In the genomic region with DNA sequence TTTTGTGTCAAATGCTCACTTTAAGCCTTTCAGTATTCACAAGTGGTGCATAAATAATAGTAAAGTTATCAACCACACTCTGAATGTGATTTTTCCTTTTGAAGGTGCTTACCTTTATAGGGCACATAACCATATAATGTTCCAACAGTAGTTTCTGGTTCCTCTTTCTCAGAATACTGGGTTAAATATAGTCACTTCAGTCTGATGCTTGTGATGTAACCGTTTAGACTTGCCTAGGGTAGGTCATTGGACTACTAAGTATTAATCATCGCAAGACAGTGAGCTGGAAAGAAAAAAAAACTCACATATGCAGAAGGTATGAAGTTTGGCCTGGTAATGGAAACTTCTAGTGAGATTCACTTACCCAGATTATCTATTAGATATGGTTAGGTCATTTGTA, we compare ENCODE assay signal across 8 cellular contexts. TPM values are rescaled to one million over a fixed set of nuclear protein-coding genes. Genes with fewer than 3 reads are reported as not detected.
DNase-seq lines count a peak whose midpoint lies in the region; ATAC-seq and TF ChIP-seq lines count a peak whose summit lies in the region.

No MANE protein-coding gene starts in this region.

- peak overlapping the region; percentile 45 for H3K4me3 Mint-ChIP-seq in activated CD8-positive, alpha-beta T cell treated with anti-CD3 and anti-CD28 coated beads for 36 hours
- no peak overlapping the region for H3K4me3 Mint-ChIP-seq in activated CD8-positive, alpha-beta T cell treated with anti-CD3 and anti-CD28 coated beads, Interleukin-2, amount 10 ng/mL, durations not matched to agents 7 days and 5 days
- H3K4me3 Mint-ChIP-seq in nephron: peak overlapping the region in 2 of 3 experiments; percentile 30 to 54
- H3K4me3 Mint-ChIP-seq in CD8-positive, alpha-beta memory T cell: peak overlapping the region in 2 of 7 donors; percentile 23 to 75

- POLR2A ChIA-PET in activated CD8-positive, alpha-beta T cell treated with anti-CD3 and anti-CD28 coated beads for 36 hours (lab: Charles Lee): interaction anchor here (0.9 kb wide), 1 partner anchor 20 kb away, joined by 3 read pairs; no protein-coding TSS in a partner anchor
- POLR2A ChIA-PET in activated CD8-positive, alpha-beta T cell treated with anti-CD3 and anti-CD28 coated beads, Interleukin-2, amount 10 ng/mL, durations not matched to agents 7 days and 5 days (lab: Charles Lee): no interaction called here
- POLR2A ChIA-PET in CD8-positive, alpha-beta memory T cell (lab: Charles Lee): interaction anchor here (0.8 kb wide), 1 partner anchor 22 kb away, joined by 4 read pairs; no protein-coding TSS in a partner anchor

- no peaks in the 10 kb centered on the region for H3K9me3 Mint-ChIP-seq in activated CD8-positive, alpha-beta T cell treated with anti-CD3 and anti-CD28 coated beads for 36 hours
- no peaks in the 10 kb centered on the region for H3K9me3 Mint-ChIP-seq in activated CD8-positive, alpha-beta T cell treated with anti-CD3 and anti-CD28 coated beads, Interleukin-2, amount 10 ng/mL, durations not matched to agents 7 days and 5 days (ENCODE audit: insufficient read depth)
- H3K9me3 Mint-ChIP-seq in nephron: no peaks in the 10 kb centered on the region
- H3K9me3 Mint-ChIP-seq in CD8-positive, alpha-beta memory T cell: no peaks in the 10 kb centered on the region

- peak; percentile 25 for ATAC-seq in activated CD8-positive, alpha-beta T cell treated with anti-CD3 and anti-CD28 coated beads for 36 hours
- no peak for ATAC-seq in activated CD8-positive, alpha-beta T cell treated with anti-CD3 and anti-CD28 coated beads, Interleukin-2, amount 10 ng/mL, durations not matched to agents 7 days and 5 days
- ATAC-seq in HG02885 (IDR thresholded peaks at IDR 0.05; ENCODE audit: poor library complexity, unreplicated experiment): peak; percentile 66

- peaks cover 7% of the 10 kb centered on the region for H3K27me3 Mint-ChIP-seq in activated CD8-positive, alpha-beta T cell treated with anti-CD3 and anti-CD28 coated beads for 36 hours
- H3K27me3 Mint-ChIP-seq in activated CD8-positive, alpha-beta T cell treated with anti-CD3 and anti-CD28 coated beads, Interleukin-2, amount 10 ng/mL, durations not matched to agents 7 days and 5 days (ENCODE audit: low read depth): peaks cover 13% of the 10 kb centered on the region
- peaks cover 28% of the 10 kb centered on the region for H3K27me3 Mint-ChIP-seq in nephron (ENCODE audit: low read depth)
- H3K27me3 Mint-ChIP-seq in CD8-positive, alpha-beta memory T cell: peaks cover 5 to 17% of the 10 kb centered on the region in 2 donors

- peaks cover 15% of the 10 kb centered on the region for H3K4me1 ChIP-seq in CD8-positive, alpha-beta memory T cell (ENCODE audit: insufficient read depth, low read length)

- no peak for TF ChIP-seq CTCF in activated CD8-positive, alpha-beta T cell treated with anti-CD3 and anti-CD28 coated beads for 36 hours (IDR thresholded peaks at IDR 0.05)
- TF ChIP-seq CTCF in nephron (IDR thresholded peaks at IDR 0.05; ENCODE audit: unreplicated experiment in 3 of 3): no peak

- intact Hi-C loops in activated CD8-positive, alpha-beta T cell treated with anti-CD3 and anti-CD28 coated beads for 36 hours (cut with micrococcal nuclease): no loop called here

- H3K36me3 Mint-ChIP-seq in activated CD8-positive, alpha-beta T cell treated with anti-CD3 and anti-CD28 coated beads for 36 hours (ENCODE audit: low read depth): peaks cover 29% of the 10 kb centered on the region
- peaks cover 25% of the 10 kb centered on the region for H3K36me3 Mint-ChIP-seq in activated CD8-positive, alpha-beta T cell treated with anti-CD3 and anti-CD28 coated beads, Interleukin-2, amount 10 ng/mL, durations not matched to agents 7 days and 5 days (ENCODE audit: low read depth)
- H3K36me3 Mint-ChIP-seq in nephron (ENCODE audit: low read depth): peaks cover 4% of the 10 kb centered on the region
- H3K36me3 Mint-ChIP-seq in CD8-positive, alpha-beta memory T cell: peaks cover 12 to 31% (median 16%) of the 10 kb centered on the region in 3 donors

- no peaks in the 10 kb centered on the region for H3K27me3 ChIP-seq in CD8-positive, alpha-beta memory T cell (ENCODE audit: insufficient read depth, low read length, poor library complexity, severe bottlenecking)

- no peak for DNase-seq in activated CD8-positive, alpha-beta T cell treated with anti-CD3 and anti-CD28 coated beads for 36 hours
- DNase-seq in activated CD8-positive, alpha-beta T cell treated with anti-CD3 and anti-CD28 coated beads, Interleukin-2, amount 10 ng/mL, durations not matched to agents 7 days and 5 days: no peak
- DNase-seq in OCI-M1 (lab: John Stamatoyannopoulos, UW) (peak; percentile 81), DMS53 (lab: John Stamatoyannopoulos, UW) (no peak), NCI-H1694 (lab: John Stamatoyannopoulos, UW) (no peak)
- DNase-seq in CD8-positive, alpha-beta memory T cell: no peak

- CTCF ChIA-PET in activated CD8-positive, alpha-beta T cell treated with anti-CD3 and anti-CD28 coated beads for 36 hours (lab: Charles Lee): interaction anchor here (0.7 to 3.6 kb wide), 2 partner anchors 28 to 102 kb away, joined by 3 to 30 read pairs; no protein-coding TSS in a partner anchor
- CTCF ChIA-PET in activated CD8-positive, alpha-beta T cell treated with anti-CD3 and anti-CD28 coated beads, Interleukin-2, amount 10 ng/mL, durations not matched to agents 7 days and 5 days (lab: Charles Lee): interaction anchor here (0.8 to 3.5 kb wide), 3 partner anchors 10 to 178 kb away, joined by 3 to 40 read pairs (median 3); no protein-coding TSS in a partner anchor
- CTCF ChIA-PET in CD8-positive, alpha-beta memory T cell (lab: Charles Lee): no interaction called here

- peak overlapping the region; percentile 63 for H3K27ac Mint-ChIP-seq in activated CD8-positive, alpha-beta T cell treated with anti-CD3 and anti-CD28 coated beads for 36 hours
- H3K27ac Mint-ChIP-seq in activated CD8-positive, alpha-beta T cell treated with anti-CD3 and anti-CD28 coated beads, Interleukin-2, amount 10 ng/mL, durations not matched to agents 7 days and 5 days: no peak overlapping the region
- H3K27ac Mint-ChIP-seq in nephron: no peak overlapping the region
- H3K27ac Mint-ChIP-seq in CD8-positive, alpha-beta memory T cell: no peak overlapping the region

- no peak overlapping the region for H3K4me3 ChIP-seq in CD8-positive, alpha-beta memory T cell (ENCODE audit: low read length)

- H3K27ac ChIP-seq in CD8-positive, alpha-beta memory T cell (ENCODE audit: low read depth, low read length): no peak overlapping the region

- peaks cover 39% of the 10 kb centered on the region for H3K4me1 Mint-ChIP-seq in activated CD8-positive, alpha-beta T cell treated with anti-CD3 and anti-CD28 coated beads for 36 hours (ENCODE audit: low read depth)
- H3K4me1 Mint-ChIP-seq in activated CD8-positive, alpha-beta T cell treated with anti-CD3 and anti-CD28 coated beads, Interleukin-2, amount 10 ng/mL, durations not matched to agents 7 days and 5 days (ENCODE audit: low read depth): peaks cover 33% of the 10 kb centered on the region
- no peaks in the 10 kb centered on the region for H3K4me1 Mint-ChIP-seq in nephron
- H3K4me1 Mint-ChIP-seq in CD8-positive, alpha-beta memory T cell: peaks cover 32 to 55% (median 42%) of the 10 kb centered on the region in 3 donors

- H3K9me3 ChIP-seq in CD8-positive, alpha-beta memory T cell (ENCODE audit: low read length): no peaks in the 10 kb centered on the region

- H3K36me3 ChIP-seq in CD8-positive, alpha-beta memory T cell (ENCODE audit: insufficient read depth, low read length): peaks cover 10% of the 10 kb centered on the region

RNA-seq across cellular contexts. Expression of a gene that starts 1.9 kb away (rescaled TPM):
- 10 to 100 TPM; 10.9 to 11.1 TPM for total RNA-seq in activated CD8-positive, alpha-beta T cell treated with anti-CD3 and anti-CD28 coated beads for 36 hours
- total RNA-seq in activated CD8-positive, alpha-beta T cell treated with anti-CD3 and anti-CD28 coated beads, Interleukin-2, amount 10 ng/mL, durations not matched to agents 7 days and 5 days: 10 to 100 TPM; 10.8 to 12.9 TPM
- total RNA-seq in CD8-positive, alpha-beta memory T cell: 10 to 100 TPM; 21.9 to 23.3 TPM
- polyA plus RNA-seq in CD8-positive, alpha-beta memory T cell: 3.6 TPM
